24 cellular contexts compared by ENCODE assay signal in the genomic region with DNA sequence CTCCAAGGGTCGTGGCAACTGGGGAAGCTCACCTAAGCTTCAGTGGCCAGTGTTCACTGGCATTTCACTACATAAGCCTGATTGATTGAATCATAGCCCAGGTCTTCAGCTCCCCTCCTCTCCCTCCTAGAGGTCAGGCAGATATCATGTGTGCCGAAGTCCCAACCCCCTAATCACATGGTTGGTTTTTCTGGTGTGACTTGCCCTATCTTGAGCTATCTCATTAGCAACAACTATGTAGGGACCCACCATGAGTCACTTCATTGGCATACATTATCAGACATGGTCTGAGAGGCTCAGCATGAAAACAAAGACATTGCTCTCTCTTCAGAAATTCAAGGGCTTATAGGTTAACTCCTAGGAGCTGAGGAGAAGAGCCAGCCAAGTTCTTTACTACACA.
DNase-seq lines count a peak whose midpoint lies in the region; ATAC-seq, FAIRE-seq and TF ChIP-seq lines count a peak whose summit lies in the region.
"Had no signal": no experiment of that assay in that cellular context is flagged by ENCODE, and none has a peak within 500 bp of the region (broad histone marks: within the 10 kb centered on the region; RNA-seq: fewer than 3 reads in every experiment).

No MANE protein-coding gene starts in this region.

- TF ChIP-seq RAD21 in HepG2 (CRISPR knock-in tag; IDR thresholded peaks at IDR 0.05): no peak

- POLR2A ChIA-PET in HepG2 (lab: Yijun Ruan, JAX): no interaction called here

- peak; percentile 11 for FAIRE-seq in H54 (lab: Jason Lieb, UNC)
- FAIRE-seq in HepG2 (lab: Jason Lieb, UNC): no peak
- FAIRE-seq: colon, HTR-8/SVneo had no signal

- H3K9me3 ChIP-seq in adipocyte (ENCODE audit: control insufficient read depth, low read length): peaks cover 7% of the 10 kb centered on the region
- H3K9me3 ChIP-seq in HepG2 (ENCODE audit: low read length): peaks cover 17% of the 10 kb centered on the region; the same call in 1 of the 2 replicates
- H3K9me3 ChIP-seq: BE2C, gastrocnemius medialis, lower lobe of right lung, suprapubic skin, vagina had no signal

- BruUV-seq in HepG2 (replicated peaks; lab: Mats Ljungman, UMichigan): no TSS peak

- H2AFZ ChIP-seq in HepG2 (ENCODE audit: low read length): no peak overlapping the region

- no peaks in the 10 kb centered on the region for H3K4me1 ChIP-seq in adipocyte (ENCODE audit: control insufficient read depth, insufficient read depth, low read length)
- no peaks in the 10 kb centered on the region for H3K4me1 ChIP-seq in HepG2 (ENCODE audit: insufficient read depth, low read length)
- H3K4me1 ChIP-seq: BE2C, gastrocnemius medialis, lower lobe of right lung, suprapubic skin, vagina had no signal

- TF ChIP-seq POLR2A in H54 (IDR thresholded peaks at IDR 0.05; ENCODE audit: low read depth, low read length): no peak
- no peak for TF ChIP-seq POLR2A in HepG2 (IDR thresholded peaks at IDR 0.05; ENCODE audit: insufficient read depth in 1 of 2, low read depth in 2 of 2, low read length in 2 of 2)

- H3K9ac ChIP-seq in adipocyte (ENCODE audit: low read length) (no peak overlapping the region), HepG2 (ENCODE audit: insufficient read depth, low read depth, low read length) (no peak overlapping the region)

- H3K36me3 ChIP-seq in adipocyte (ENCODE audit: control insufficient read depth, insufficient read depth, low read length, severe bottlenecking) (no peaks in the 10 kb centered on the region), HepG2 (replicated peaks in 1 of 2; ENCODE audit: control insufficient read depth in 1 of 2, insufficient read depth in 2 of 2, low read length in 2 of 2) (no peaks in the 10 kb centered on the region)
- H3K36me3 ChIP-seq: BE2C, gastrocnemius medialis, lower lobe of right lung, suprapubic skin, vagina had no signal

- H4K20me1 ChIP-seq in HepG2 (ENCODE audit: insufficient read depth, low read length): no peaks in the 10 kb centered on the region

- H3K4me3 ChIP-seq in adipocyte (ENCODE audit: low read length): no peak overlapping the region
- no peak overlapping the region for H3K4me3 ChIP-seq in retinal pigment epithelial cell (ENCODE audit: low read length)
- no peak overlapping the region for H3K4me3 ChIP-seq in HepG2 (replicated peaks in 1 of 3; ENCODE audit: insufficient read depth in 1 of 3, low read depth in 2 of 3, low read length in 3 of 3)
- H3K4me3 ChIP-seq: gastrocnemius medialis, lower lobe of right lung, suprapubic skin, vagina had no signal

- ATAC-seq in HepG2: no peak
- ATAC-seq: activated CD4-positive, alpha-beta T cell treated with anti-CD3 and anti-CD28 coated beads for 36 hours; gastrocnemius medialis; lower lobe of right lung; naive thymus-derived CD4-positive, alpha-beta T cell had no signal

- 18% methylated on average over 1 of the region's 2 CpGs for WGBS in HepG2 (ENCODE audit: low lambda C conversion rate)

- DNase-seq in H54 (ENCODE audit: insufficient read length, low spot score) (no peak), adipocyte (ENCODE audit: low read depth) (peak; percentile 1), foreskin melanocyte (peak; percentile 35), retinal pigment epithelial cell (ENCODE audit: low read depth) (peak; percentile 58), KG1 (lab: John Stamatoyannopoulos, UW) (no peak), HepG2 (ENCODE audit: low spot score) (no peak)
- no peak for DNase-seq in activated T-cell treated with anti-CD3 and anti-CD28 coated beads, Interleukin-2, amount 50 U/mL, for 48 hours
- DNase-seq: activated CD4-positive, alpha-beta T cell treated with anti-CD3 and anti-CD28 coated beads for 36 hours; activated gamma-delta T cell; amniotic stem cell; BE2C; DMS 273 treated with DMSO at 0.1 percent for 48 hours; gastrocnemius medialis; lower lobe of right lung; naive thymus-derived CD4-positive, alpha-beta T cell; NCI-H146; NCI-H345; NK-92 treated with Interleukin-12 subunit alpha and Interleukin-12 subunit beta, amount 100 ng/mL, for 24 hours; stimulated activated CD8-positive, alpha-beta memory T cell treated with anti-CD3 and anti-CD28 coated beads, Interleukin-4, amount 100 ng/mL, for 48 hours had no signal

- no peak for TF ChIP-seq CTCF in retinal pigment epithelial cell (conservative IDR thresholded peaks at IDR 0.05; ENCODE audit: low read depth, low read length)
- TF ChIP-seq CTCF in HepG2 (CRISPR knock-in tag; IDR thresholded peaks at IDR 0.05): no peak

- CTCF ChIA-PET in HepG2 (lab: Yijun Ruan, JAX; ENCODE audit: low intra/inter-chr PET ratio, low total read pairs): no interaction called here

- no peaks in the 10 kb centered on the region for H3K79me2 ChIP-seq in HepG2 (ENCODE audit: insufficient read depth, low read length)

- H3K27me3 ChIP-seq in adipocyte (replicated peaks; ENCODE audit: control insufficient read depth, insufficient read depth, low read length): no peaks in the 10 kb centered on the region
- no peaks in the 10 kb centered on the region for H3K27me3 ChIP-seq in HepG2 (ENCODE audit: control insufficient read depth in 1 of 2, insufficient read depth in 2 of 2, low read length in 2 of 2)
- H3K27me3 ChIP-seq: BE2C, gastrocnemius medialis, suprapubic skin, vagina had no signal

- TF ChIP-seq EP300 in HepG2 (IDR thresholded peaks at IDR 0.05; ENCODE audit: low read depth in 2 of 2, low read length in 2 of 2) (no peak), HepG2 (CRISPR knock-in tag; IDR thresholded peaks at IDR 0.05; ENCODE audit: borderline replicate concordance) (no peak)

- in situ Hi-C loops in HepG2 (cut with HindIII; ENCODE audit: extremely low pct_ligation_motif_present, low pct_unique_long_range_greater_than_20kb): no loop called here

- intact Hi-C loops in HepG2 (cut with micrococcal nuclease; ENCODE audit: unreplicated experiment): no loop called here

- no peak overlapping the region for H3K4me2 ChIP-seq in HepG2 (ENCODE audit: low read depth, low read length)

- H3K27ac ChIP-seq in HepG2 (ENCODE audit: extremely low read length, insufficient read depth, low read length): no peak overlapping the region
- H3K27ac ChIP-seq: gastrocnemius medialis, lower lobe of right lung, RWPE1, suprapubic skin, vagina had no signal

TF ChIP-seq in HepG2, 621 proteins besides CTCF, POLR2A, EP300 and RAD21:
- TF ChIP-seq ZNF121 (CRISPR knock-in tag; IDR thresholded peaks at IDR 0.05): no peak
- no peak for TF ChIP-seq ZMYM2 (CRISPR knock-in tag; IDR thresholded peaks at IDR 0.05)
- no peak for TF ChIP-seq ATM (IDR thresholded peaks at IDR 0.05; ENCODE audit: borderline replicate concordance)
- TF ChIP-seq BRCA1 (CRISPR knock-in tag; IDR thresholded peaks at IDR 0.05): no peak
- TF ChIP-seq CCAR2 (optimal IDR thresholded peaks at IDR 0.05; ENCODE audit: low read depth, low read length): no peak
- no peak for TF ChIP-seq POLR2AphosphoS2 (IDR thresholded peaks at IDR 0.05; ENCODE audit: low read depth, low read length)

Comparison
In these comparisons a context has a peak if more than half of its experiments do, and no peak if none do; other contexts are left out.
1. DNase-seq: peak in adipocyte (single experiment), foreskin melanocyte (single experiment) and retinal pigment epithelial cell (single experiment); none in H54 (single experiment), KG1 (single experiment), activated T-cell treated with anti-CD3 and anti-CD28 coated beads, Interleukin-2, amount 50 U/mL, for 48 hours (0 of 2) and HepG2 (single experiment).